ENCODE assay signal across 5 cellular contexts in the genomic region with DNA sequence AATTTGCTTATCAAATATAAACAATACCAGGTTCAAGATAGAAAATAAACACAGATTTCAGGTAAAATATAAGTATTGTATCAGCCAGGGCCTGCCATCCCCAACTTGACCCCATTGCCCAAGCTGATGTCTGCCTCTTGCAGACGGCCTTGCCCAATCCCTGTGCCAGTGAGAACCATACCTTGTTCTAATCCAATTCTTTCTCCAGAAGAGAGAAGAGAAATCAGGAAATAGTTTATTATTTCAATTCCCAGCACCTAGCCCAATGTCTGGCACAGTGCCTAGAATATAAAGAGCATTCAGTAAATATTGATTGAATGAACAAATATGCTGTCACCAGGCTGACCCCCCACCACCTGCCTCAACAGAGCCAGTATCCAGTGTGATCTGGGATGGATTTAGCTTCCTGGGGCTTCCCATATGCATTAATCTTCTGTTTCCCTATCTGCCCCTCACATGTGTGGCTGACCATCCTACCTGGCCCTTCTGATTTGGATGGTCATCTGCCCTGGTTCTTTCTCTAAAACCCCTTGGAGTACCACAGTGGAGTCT. TPM values are rescaled to one million over a fixed set of nuclear protein-coding genes. Genes with fewer than 3 reads are reported as not detected.
"Had no signal": no experiment of that assay in that cellular context is flagged by ENCODE, and none has a peak within 500 bp of the region (broad histone marks: within the 10 kb centered on the region; RNA-seq: fewer than 3 reads in every experiment).

No MANE protein-coding gene starts in this region.

RNA-seq across cellular contexts. Expression of a gene that starts 39.7 kb away (rescaled TPM):
- total RNA-seq: activated CD8-positive, alpha-beta T cell treated with anti-CD3 and anti-CD28 coated beads for 36 hours; activated CD8-positive, alpha-beta T cell treated with anti-CD3 and anti-CD28 coated beads, Interleukin-2, amount 10 ng/mL, durations not matched to agents 7 days and 5 days; T-helper 1 cell treated with Interleukin-12 subunit alpha and Interleukin-12 subunit beta and Interleukin-4 antibody, amounts not matched to agents 30 ng/mL and 1 ng/mL, for 36 hours; T-helper 17 cell; WTC11 had no signal
